Comparison of ENCODE assay signal across 2 cellular contexts in genomic region chr9:93567271-93567959, GRCh38.
TF ChIP-seq lines count a peak whose summit lies in the region.

No MANE protein-coding gene starts in this region.

TF ChIP-seq in IMR-90, 13 proteins besides CTCF, POLR2A, EP300 and RAD21:
- TF ChIP-seq, protein P1, sequence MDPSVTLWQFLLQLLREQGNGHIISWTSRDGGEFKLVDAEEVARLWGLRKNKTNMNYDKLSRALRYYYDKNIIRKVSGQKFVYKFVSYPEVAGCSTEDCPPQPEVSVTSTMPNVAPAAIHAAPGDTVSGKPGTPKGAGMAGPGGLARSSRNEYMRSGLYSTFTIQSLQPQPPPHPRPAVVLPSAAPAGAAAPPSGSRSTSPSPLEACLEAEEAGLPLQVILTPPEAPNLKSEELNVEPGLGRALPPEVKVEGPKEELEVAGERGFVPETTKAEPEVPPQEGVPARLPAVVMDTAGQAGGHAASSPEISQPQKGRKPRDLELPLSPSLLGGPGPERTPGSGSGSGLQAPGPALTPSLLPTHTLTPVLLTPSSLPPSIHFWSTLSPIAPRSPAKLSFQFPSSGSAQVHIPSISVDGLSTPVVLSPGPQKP (IDR thresholded peaks at IDR 0.05; ENCODE audit: borderline replicate concordance, low read depth, low read length): no peak
- TF ChIP-seq RFX5 (IDR thresholded peaks at IDR 0.05; ENCODE audit: low read depth, low read length): no peak
- no peak for TF ChIP-seq NFE2L2 (IDR thresholded peaks at IDR 0.05; ENCODE audit: low read depth, low read length)
- no peak; the same call in 1 of the 2 replicates for TF ChIP-seq MXI1 (IDR thresholded peaks at IDR 0.05; ENCODE audit: borderline replicate concordance, low read depth, low read length)
- TF ChIP-seq CHD1 (IDR thresholded peaks at IDR 0.05; ENCODE audit: low read depth, low read length): no peak
- no peak for TF ChIP-seq CEBPB (IDR thresholded peaks at IDR 0.05; ENCODE audit: low read depth, low read length)
- no peak for TF ChIP-seq SMC3 (IDR thresholded peaks at IDR 0.05; ENCODE audit: low read depth, low read length)
- no peak for TF ChIP-seq MAZ (IDR thresholded peaks at IDR 0.05; ENCODE audit: borderline replicate concordance, low read depth, low read length)
- TF ChIP-seq RCOR1 (IDR thresholded peaks at IDR 0.05; ENCODE audit: insufficient replicate concordance, low read length): no peak
- no peak for TF ChIP-seq USF2 (IDR thresholded peaks at IDR 0.05; ENCODE audit: low read depth, low read length)
- no peak for TF ChIP-seq BHLHE40 (IDR thresholded peaks at IDR 0.05; ENCODE audit: low read depth, low read length)
- TF ChIP-seq FOS (IDR thresholded peaks at IDR 0.05; ENCODE audit: low read depth, low read length): no peak
- no peak for TF ChIP-seq MAFK (IDR thresholded peaks at IDR 0.05; ENCODE audit: low read depth, low read length)

TF ChIP-seq in GM12878, 131 proteins besides CTCF, POLR2A, EP300 and RAD21:
- TF ChIP-seq ASH2L (IDR thresholded peaks at IDR 0.05; ENCODE audit: borderline replicate concordance, low read depth) (no peak), TCF12 (IDR thresholded peaks at IDR 0.05; ENCODE audit: low read depth, low read length) (no peak), POU2F2 (IDR thresholded peaks at IDR 0.05; ENCODE audit: borderline replicate concordance, low read depth, low read length) (no peak), MAX (IDR thresholded peaks at IDR 0.05; ENCODE audit: low read depth, low read length) (no peak), LARP7 (IDR thresholded peaks at IDR 0.05) (no peak), IRF4 (IDR thresholded peaks at IDR 0.05; ENCODE audit: low read depth, low read length) (no peak), TAF1 (IDR thresholded peaks at IDR 0.05; ENCODE audit: borderline replicate concordance, low read depth, low read length) (no peak), NFYA (IDR thresholded peaks at IDR 0.05; ENCODE audit: borderline replicate concordance, low read depth, low read length) (no peak), JUNB (IDR thresholded peaks at IDR 0.05) (no peak), ZNF384 (IDR thresholded peaks at IDR 0.05; ENCODE audit: borderline replicate concordance, low read depth, low read length) (no peak), ZNF274 (IDR thresholded peaks at IDR 0.05; ENCODE audit: insufficient read depth, insufficient read length) (no peak), ZBTB33 (IDR thresholded peaks at IDR 0.05) (no peak), E2F4 (IDR thresholded peaks at IDR 0.05; ENCODE audit: low read depth, low read length) (no peak), POLR2AphosphoS5 (IDR thresholded peaks at IDR 0.05; ENCODE audit: low read length) (no peak), POLR2AphosphoS2 (IDR thresholded peaks at IDR 0.05; ENCODE audit: low read depth, low read length) (no peak), ZZZ3 (IDR thresholded peaks at IDR 0.05; ENCODE audit: control insufficient read depth, insufficient read length, low read depth) (no peak), SIX5 (IDR thresholded peaks at IDR 0.05; ENCODE audit: low read depth, low read length, severe bottlenecking) (no peak), BCL11A (IDR thresholded peaks at IDR 0.05; ENCODE audit: low read depth, low read length) (no peak)
- TF ChIP-seq, protein P2, sequence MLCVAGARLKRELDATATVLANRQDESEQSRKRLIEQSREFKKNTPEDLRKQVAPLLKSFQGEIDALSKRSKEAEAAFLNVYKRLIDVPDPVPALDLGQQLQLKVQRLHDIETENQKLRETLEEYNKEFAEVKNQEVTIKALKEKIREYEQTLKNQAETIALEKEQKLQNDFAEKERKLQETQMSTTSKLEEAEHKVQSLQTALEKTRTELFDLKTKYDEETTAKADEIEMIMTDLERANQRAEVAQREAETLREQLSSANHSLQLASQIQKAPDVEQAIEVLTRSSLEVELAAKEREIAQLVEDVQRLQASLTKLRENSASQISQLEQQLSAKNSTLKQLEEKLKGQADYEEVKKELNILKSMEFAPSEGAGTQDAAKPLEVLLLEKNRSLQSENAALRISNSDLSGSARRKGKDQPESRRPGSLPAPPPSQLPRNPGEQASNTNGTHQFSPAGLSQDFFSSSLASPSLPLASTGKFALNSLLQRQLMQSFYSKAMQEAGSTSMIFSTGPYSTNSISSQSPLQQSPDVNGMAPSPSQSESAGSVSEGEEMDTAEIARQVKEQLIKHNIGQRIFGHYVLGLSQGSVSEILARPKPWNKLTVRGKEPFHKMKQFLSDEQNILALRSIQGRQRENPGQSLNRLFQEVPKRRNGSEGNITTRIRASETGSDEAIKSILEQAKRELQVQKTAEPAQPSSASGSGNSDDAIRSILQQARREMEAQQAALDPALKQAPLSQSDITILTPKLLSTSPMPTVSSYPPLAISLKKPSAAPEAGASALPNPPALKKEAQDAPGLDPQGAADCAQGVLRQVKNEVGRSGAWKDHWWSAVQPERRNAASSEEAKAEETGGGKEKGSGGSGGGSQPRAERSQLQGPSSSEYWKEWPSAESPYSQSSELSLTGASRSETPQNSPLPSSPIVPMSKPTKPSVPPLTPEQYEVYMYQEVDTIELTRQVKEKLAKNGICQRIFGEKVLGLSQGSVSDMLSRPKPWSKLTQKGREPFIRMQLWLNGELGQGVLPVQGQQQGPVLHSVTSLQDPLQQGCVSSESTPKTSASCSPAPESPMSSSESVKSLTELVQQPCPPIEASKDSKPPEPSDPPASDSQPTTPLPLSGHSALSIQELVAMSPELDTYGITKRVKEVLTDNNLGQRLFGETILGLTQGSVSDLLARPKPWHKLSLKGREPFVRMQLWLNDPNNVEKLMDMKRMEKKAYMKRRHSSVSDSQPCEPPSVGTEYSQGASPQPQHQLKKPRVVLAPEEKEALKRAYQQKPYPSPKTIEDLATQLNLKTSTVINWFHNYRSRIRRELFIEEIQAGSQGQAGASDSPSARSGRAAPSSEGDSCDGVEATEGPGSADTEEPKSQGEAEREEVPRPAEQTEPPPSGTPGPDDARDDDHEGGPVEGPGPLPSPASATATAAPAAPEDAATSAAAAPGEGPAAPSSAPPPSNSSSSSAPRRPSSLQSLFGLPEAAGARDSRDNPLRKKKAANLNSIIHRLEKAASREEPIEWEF (IDR thresholded peaks at IDR 0.05; ENCODE audit: insufficient replicate concordance, low read depth, low read length): no peak
